2 cellular contexts compared by ENCODE assay signal in the genomic region with DNA sequence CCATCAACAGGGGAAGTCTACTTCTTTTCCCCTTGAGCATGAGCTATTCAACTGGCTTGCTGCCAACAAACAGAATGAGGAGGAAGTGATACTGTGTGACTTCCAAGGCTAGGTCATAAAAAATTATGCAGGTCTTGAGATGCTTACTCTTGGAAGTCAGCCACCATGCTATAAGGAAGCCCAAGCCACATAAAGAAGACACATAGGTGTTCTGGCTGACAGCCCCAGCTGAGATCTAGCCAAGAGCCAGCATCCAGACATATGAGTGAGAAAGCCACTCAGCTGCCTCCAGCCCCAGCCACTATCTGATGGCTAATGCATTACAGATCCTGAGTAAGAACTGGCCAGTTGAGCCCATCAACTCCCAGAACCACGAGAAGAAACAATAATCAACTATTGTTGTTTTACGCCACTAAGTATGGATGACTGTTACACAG.
A peak's percentile ranks its signal among the peaks of the same experiment; 100 is the strongest.
TF ChIP-seq lines count a peak whose summit lies in the region.

No MANE protein-coding gene starts in this region.

TF ChIP-seq in GM12878, 131 proteins besides CTCF, POLR2A, EP300 and RAD21 (continued from another document and continues in another):
- TF ChIP-seq, protein P1, sequence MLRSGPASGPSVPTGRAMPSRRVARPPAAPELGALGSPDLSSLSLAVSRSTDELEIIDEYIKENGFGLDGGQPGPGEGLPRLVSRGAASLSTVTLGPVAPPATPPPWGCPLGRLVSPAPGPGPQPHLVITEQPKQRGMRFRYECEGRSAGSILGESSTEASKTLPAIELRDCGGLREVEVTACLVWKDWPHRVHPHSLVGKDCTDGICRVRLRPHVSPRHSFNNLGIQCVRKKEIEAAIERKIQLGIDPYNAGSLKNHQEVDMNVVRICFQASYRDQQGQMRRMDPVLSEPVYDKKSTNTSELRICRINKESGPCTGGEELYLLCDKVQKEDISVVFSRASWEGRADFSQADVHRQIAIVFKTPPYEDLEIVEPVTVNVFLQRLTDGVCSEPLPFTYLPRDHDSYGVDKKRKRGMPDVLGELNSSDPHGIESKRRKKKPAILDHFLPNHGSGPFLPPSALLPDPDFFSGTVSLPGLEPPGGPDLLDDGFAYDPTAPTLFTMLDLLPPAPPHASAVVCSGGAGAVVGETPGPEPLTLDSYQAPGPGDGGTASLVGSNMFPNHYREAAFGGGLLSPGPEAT (IDR thresholded peaks at IDR 0.05; ENCODE audit: low read depth) = no peak
- no peak for TF ChIP-seq NBN (IDR thresholded peaks at IDR 0.05)
- no peak for TF ChIP-seq RBBP5 (conservative IDR thresholded peaks at IDR 0.05)
- no peak for TF ChIP-seq MTA2 (IDR thresholded peaks at IDR 0.05; ENCODE audit: low read depth)
- no peak for TF ChIP-seq ASH2L (IDR thresholded peaks at IDR 0.05; ENCODE audit: borderline replicate concordance, low read depth)
- no peak for TF ChIP-seq CBFB (IDR thresholded peaks at IDR 0.05; ENCODE audit: low read depth)
- TF ChIP-seq TCF12 (IDR thresholded peaks at IDR 0.05; ENCODE audit: low read depth, low read length) = no peak
- TF ChIP-seq RELA (IDR thresholded peaks at IDR 0.05; ENCODE audit: borderline replicate concordance, partially characterized antibody) = no peak
- no peak for TF ChIP-seq ESRRA (IDR thresholded peaks at IDR 0.05; ENCODE audit: low read length)
- TF ChIP-seq SMAD1 (IDR thresholded peaks at IDR 0.05; ENCODE audit: low read depth, partially characterized antibody) = peak; percentile 96
- TF ChIP-seq ATF7 (IDR thresholded peaks at IDR 0.05; ENCODE audit: low read depth) = peak; percentile 40; the same call in 1 of the 2 replicates
- TF ChIP-seq, protein P2, sequence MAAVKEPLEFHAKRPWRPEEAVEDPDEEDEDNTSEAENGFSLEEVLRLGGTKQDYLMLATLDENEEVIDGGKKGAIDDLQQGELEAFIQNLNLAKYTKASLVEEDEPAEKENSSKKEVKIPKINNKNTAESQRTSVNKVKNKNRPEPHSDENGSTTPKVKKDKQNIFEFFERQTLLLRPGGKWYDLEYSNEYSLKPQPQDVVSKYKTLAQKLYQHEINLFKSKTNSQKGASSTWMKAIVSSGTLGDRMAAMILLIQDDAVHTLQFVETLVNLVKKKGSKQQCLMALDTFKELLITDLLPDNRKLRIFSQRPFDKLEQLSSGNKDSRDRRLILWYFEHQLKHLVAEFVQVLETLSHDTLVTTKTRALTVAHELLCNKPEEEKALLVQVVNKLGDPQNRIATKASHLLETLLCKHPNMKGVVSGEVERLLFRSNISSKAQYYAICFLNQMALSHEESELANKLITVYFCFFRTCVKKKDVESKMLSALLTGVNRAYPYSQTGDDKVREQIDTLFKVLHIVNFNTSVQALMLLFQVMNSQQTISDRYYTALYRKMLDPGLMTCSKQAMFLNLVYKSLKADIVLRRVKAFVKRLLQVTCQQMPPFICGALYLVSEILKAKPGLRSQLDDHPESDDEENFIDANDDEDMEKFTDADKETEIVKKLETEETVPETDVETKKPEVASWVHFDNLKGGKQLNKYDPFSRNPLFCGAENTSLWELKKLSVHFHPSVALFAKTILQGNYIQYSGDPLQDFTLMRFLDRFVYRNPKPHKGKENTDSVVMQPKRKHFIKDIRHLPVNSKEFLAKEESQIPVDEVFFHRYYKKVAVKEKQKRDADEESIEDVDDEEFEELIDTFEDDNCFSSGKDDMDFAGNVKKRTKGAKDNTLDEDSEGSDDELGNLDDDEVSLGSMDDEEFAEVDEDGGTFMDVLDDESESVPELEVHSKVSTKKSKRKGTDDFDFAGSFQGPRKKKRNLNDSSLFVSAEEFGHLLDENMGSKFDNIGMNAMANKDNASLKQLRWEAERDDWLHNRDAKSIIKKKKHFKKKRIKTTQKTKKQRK (IDR thresholded peaks at IDR 0.05; ENCODE audit: low read depth, low read length) = no peak
- TF ChIP-seq TCF7 (IDR thresholded peaks at IDR 0.05; ENCODE audit: borderline replicate concordance) = no peak
- TF ChIP-seq, protein P3, sequence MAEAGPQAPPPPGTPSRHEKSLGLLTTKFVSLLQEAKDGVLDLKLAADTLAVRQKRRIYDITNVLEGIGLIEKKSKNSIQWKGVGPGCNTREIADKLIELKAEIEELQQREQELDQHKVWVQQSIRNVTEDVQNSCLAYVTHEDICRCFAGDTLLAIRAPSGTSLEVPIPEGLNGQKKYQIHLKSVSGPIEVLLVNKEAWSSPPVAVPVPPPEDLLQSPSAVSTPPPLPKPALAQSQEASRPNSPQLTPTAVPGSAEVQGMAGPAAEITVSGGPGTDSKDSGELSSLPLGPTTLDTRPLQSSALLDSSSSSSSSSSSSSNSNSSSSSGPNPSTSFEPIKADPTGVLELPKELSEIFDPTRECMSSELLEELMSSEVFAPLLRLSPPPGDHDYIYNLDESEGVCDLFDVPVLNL (IDR thresholded peaks at IDR 0.05; ENCODE audit: low read depth, low read length) = no peak
- TF ChIP-seq HDGF (IDR thresholded peaks at IDR 0.05) = no peak
- no peak for TF ChIP-seq ZNF622 (IDR thresholded peaks at IDR 0.05)
- no peak for TF ChIP-seq MXI1 (IDR thresholded peaks at IDR 0.05; ENCODE audit: low read depth, low read length)
- TF ChIP-seq SREBF1 (IDR thresholded peaks at IDR 0.05; ENCODE audit: low read length) = no peak
- TF ChIP-seq BACH1 (IDR thresholded peaks at IDR 0.05; ENCODE audit: borderline replicate concordance) = no peak
- TF ChIP-seq MYC (IDR thresholded peaks at IDR 0.05; ENCODE audit: insufficient read depth, insufficient read length, insufficient replicate concordance, low read length, severe bottlenecking) = no peak
- TF ChIP-seq KAT2A (conservative IDR thresholded peaks at IDR 0.05; ENCODE audit: control insufficient read depth, low read depth, low read length) = no peak
- TF ChIP-seq NRF1 (conservative IDR thresholded peaks at IDR 0.05; ENCODE audit: low read depth, low read length) = no peak
- TF ChIP-seq, protein P4, sequence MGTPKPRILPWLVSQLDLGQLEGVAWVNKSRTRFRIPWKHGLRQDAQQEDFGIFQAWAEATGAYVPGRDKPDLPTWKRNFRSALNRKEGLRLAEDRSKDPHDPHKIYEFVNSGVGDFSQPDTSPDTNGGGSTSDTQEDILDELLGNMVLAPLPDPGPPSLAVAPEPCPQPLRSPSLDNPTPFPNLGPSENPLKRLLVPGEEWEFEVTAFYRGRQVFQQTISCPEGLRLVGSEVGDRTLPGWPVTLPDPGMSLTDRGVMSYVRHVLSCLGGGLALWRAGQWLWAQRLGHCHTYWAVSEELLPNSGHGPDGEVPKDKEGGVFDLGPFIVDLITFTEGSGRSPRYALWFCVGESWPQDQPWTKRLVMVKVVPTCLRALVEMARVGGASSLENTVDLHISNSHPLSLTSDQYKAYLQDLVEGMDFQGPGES (IDR thresholded peaks at IDR 0.05) = no peak
- no peak for TF ChIP-seq SP1 (IDR thresholded peaks at IDR 0.05; ENCODE audit: low read depth, low read length)
- TF ChIP-seq LARP7 (IDR thresholded peaks at IDR 0.05) = no peak

TF ChIP-seq in WTC11, 78 proteins besides CTCF, POLR2A, EP300 and RAD21 (continued from another document):
- TF ChIP-seq, protein P5, sequence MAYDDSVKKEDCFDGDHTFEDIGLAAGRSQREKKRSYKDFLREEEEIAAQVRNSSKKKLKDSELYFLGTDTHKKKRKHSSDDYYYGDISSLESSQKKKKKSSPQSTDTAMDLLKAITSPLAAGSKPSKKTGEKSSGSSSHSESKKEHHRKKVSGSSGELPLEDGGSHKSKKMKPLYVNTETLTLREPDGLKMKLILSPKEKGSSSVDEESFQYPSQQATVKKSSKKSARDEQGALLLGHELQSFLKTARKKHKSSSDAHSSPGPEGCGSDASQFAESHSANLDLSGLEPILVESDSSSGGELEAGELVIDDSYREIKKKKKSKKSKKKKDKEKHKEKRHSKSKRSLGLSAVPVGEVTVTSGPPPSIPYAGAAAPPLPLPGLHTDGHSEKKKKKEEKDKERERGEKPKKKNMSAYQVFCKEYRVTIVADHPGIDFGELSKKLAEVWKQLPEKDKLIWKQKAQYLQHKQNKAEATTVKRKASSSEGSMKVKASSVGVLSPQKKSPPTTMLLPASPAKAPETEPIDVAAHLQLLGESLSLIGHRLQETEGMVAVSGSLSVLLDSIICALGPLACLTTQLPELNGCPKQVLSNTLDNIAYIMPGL (CRISPR knock-in tag; IDR thresholded peaks at IDR 0.05) = no peak
- TF ChIP-seq, protein P6, sequence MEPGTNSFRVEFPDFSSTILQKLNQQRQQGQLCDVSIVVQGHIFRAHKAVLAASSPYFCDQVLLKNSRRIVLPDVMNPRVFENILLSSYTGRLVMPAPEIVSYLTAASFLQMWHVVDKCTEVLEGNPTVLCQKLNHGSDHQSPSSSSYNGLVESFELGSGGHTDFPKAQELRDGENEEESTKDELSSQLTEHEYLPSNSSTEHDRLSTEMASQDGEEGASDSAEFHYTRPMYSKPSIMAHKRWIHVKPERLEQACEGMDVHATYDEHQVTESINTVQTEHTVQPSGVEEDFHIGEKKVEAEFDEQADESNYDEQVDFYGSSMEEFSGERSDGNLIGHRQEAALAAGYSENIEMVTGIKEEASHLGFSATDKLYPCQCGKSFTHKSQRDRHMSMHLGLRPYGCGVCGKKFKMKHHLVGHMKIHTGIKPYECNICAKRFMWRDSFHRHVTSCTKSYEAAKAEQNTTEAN (CRISPR knock-in tag; IDR thresholded peaks at IDR 0.05) = no peak
- TF ChIP-seq ELF4 (CRISPR knock-in tag; IDR thresholded peaks at IDR 0.05; ENCODE audit: low read depth) (no peak), EMX1 (CRISPR knock-in tag; IDR thresholded peaks at IDR 0.05) (no peak), CBFB (CRISPR knock-in tag; IDR thresholded peaks at IDR 0.05; ENCODE audit: low read depth) (no peak), NFYB (CRISPR knock-in tag; conservative IDR thresholded peaks at IDR 0.05; ENCODE audit: low read depth) (no peak), ZBTB21 (CRISPR knock-in tag; IDR thresholded peaks at IDR 0.05; ENCODE audit: borderline replicate concordance) (no peak)
- TF ChIP-seq, protein P7, sequence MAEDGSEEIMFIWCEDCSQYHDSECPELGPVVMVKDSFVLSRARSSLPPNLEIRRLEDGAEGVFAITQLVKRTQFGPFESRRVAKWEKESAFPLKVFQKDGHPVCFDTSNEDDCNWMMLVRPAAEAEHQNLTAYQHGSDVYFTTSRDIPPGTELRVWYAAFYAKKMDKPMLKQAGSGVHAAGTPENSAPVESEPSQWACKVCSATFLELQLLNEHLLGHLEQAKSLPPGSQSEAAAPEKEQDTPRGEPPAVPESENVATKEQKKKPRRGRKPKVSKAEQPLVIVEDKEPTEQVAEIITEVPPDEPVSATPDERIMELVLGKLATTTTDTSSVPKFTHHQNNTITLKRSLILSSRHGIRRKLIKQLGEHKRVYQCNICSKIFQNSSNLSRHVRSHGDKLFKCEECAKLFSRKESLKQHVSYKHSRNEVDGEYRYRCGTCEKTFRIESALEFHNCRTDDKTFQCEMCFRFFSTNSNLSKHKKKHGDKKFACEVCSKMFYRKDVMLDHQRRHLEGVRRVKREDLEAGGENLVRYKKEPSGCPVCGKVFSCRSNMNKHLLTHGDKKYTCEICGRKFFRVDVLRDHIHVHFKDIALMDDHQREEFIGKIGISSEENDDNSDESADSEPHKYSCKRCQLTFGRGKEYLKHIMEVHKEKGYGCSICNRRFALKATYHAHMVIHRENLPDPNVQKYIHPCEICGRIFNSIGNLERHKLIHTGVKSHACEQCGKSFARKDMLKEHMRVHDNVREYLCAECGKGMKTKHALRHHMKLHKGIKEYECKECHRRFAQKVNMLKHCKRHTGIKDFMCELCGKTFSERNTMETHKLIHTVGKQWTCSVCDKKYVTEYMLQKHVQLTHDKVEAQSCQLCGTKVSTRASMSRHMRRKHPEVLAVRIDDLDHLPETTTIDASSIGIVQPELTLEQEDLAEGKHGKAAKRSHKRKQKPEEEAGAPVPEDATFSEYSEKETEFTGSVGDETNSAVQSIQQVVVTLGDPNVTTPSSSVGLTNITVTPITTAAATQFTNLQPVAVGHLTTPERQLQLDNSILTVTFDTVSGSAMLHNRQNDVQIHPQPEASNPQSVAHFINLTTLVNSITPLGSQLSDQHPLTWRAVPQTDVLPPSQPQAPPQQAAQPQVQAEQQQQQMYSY (CRISPR knock-in tag; IDR thresholded peaks at IDR 0.05) = no peak
- TF ChIP-seq, protein P3 (CRISPR knock-in tag; IDR thresholded peaks at IDR 0.05; ENCODE audit: borderline replicate concordance, low read depth) = no peak
